8 cellular contexts compared by ENCODE assay signal in the genomic region with DNA sequence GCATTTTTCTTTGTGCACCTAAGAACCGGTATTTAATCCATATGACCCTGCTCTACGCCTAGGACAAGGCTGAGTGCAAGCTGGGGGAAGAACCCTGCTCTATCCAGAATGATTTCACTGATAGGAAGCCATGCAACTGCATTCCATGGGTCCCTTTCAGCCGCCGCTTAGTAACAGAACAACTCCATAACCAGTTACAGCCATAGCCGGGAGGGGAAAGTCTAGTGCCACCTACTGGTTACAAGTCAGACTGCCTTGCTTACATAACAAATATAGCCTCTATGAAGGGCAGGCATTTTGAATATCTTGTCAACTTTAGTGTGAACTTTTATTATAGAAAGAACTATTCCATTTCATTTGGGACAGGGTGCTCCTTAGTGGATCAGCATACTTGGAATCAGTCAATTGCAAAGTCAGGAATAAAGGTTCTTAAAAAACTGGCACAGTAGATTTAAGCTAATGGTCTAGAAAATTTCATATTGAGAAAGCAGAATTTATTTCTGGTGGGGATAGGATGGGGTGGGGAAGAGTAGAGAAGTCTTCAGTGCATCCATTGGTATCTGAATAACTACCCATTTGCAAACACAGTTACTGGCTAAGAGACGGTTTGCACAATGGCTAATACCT.
DNase-seq lines count a peak whose midpoint lies in the region; ATAC-seq and TF ChIP-seq lines count a peak whose summit lies in the region.

No MANE protein-coding gene starts in this region.

- TF ChIP-seq CTCF in KMS-11 (conservative IDR thresholded peaks at IDR 0.05; ENCODE audit: low read depth, low read length), result peak; percentile 86
- peak; percentile 88 for TF ChIP-seq CTCF in VCaP (conservative IDR thresholded peaks at IDR 0.05)
- peak; percentile 45 to 88 (median 76) for TF ChIP-seq CTCF in dorsolateral prefrontal cortex (IDR thresholded peaks at IDR 0.05 in 54 of 56, conservative IDR thresholded peaks at IDR 0.05 in 2 of 56; ENCODE audit: low read depth in 1 of 56, partially characterized antibody in 56 of 56)

- no peak overlapping the region for H3K4me2 ChIP-seq in KMS-11

- H2AFZ ChIP-seq in KMS-11 (ENCODE audit: low read depth), result no peak overlapping the region

- intact Hi-C loops in dorsolateral prefrontal cortex (cut with DNase I), result loop anchor here in 1 of 2 donors (5.0 kb wide), 1 partner anchor 521 kb away; the partner anchor contains the start of gene ADRA2A

- no peak overlapping the region for H3K4me3 Mint-ChIP-seq in memory B cell

- no peaks in the 10 kb centered on the region for H3K79me2 ChIP-seq in KMS-11 (ENCODE audit: insufficient read depth, low read depth)

- peak; percentile 62 for ATAC-seq in memory B cell (ENCODE audit: low read depth)

- H3K36me3 Mint-ChIP-seq in memory B cell, result no peaks in the 10 kb centered on the region

- no peaks in the 10 kb centered on the region for H3K36me3 ChIP-seq in KMS-11 (ENCODE audit: insufficient read depth)

- peaks cover 8% of the 10 kb centered on the region for H3K27me3 Mint-ChIP-seq in memory B cell

- H3K9ac ChIP-seq in KMS-11, result no peak overlapping the region

- H4K20me1 ChIP-seq in KMS-11 (ENCODE audit: insufficient read depth), result no peaks in the 10 kb centered on the region

- no peak overlapping the region for H3K4me3 ChIP-seq in KMS-11 (IDR thresholded peaks at IDR 0.05; ENCODE audit: insufficient read depth, low read depth, low read length)
- H3K4me3 ChIP-seq in dorsolateral prefrontal cortex, result no peak overlapping the region

- no peaks in the 10 kb centered on the region for H3K27me3 ChIP-seq in KMS-11 (ENCODE audit: insufficient read depth, low read depth)
- H3K27me3 ChIP-seq in dorsolateral prefrontal cortex, result no peaks in the 10 kb centered on the region

- DNase-seq in activated T-cell treated with anti-CD3 and anti-CD28 coated beads for 1 hour (ENCODE audit: low read depth), result peak; percentile 1
- DNase-seq in activated T-cell treated with anti-CD3 and anti-CD28 coated beads, Interleukin-2, amount 50 U/mL, for 1 hour, result no peak
- peak; percentile 7 for DNase-seq in H4 (ENCODE audit: low spot score)
- peak in 3 of 10 donors; percentile 18 to 58 (median 36) for DNase-seq in dorsolateral prefrontal cortex
- peak; percentile 22 to 30 for DNase-seq in memory B cell (ENCODE audit: low spot score in 2 of 2)
- DNase-seq in stimulated activated naive CD4-positive, alpha-beta T cell (lab: John Stamatoyannopoulos, UW), result peak in 5 of 6 experiments; percentile 2 to 28 (median 11)

- H3K27ac Mint-ChIP-seq in memory B cell, result no peak overlapping the region

- H3K9me3 Mint-ChIP-seq in memory B cell, result no peaks in the 10 kb centered on the region

- H3K4me1 Mint-ChIP-seq in memory B cell, result no peaks in the 10 kb centered on the region

- H3K4me1 ChIP-seq in KMS-11 (ENCODE audit: low read depth, poor library complexity, severe bottlenecking), result peaks cover 12% of the 10 kb centered on the region

- H3K27ac ChIP-seq in KMS-11, result no peak overlapping the region
- no peak overlapping the region for H3K27ac ChIP-seq in VCaP
- H3K27ac ChIP-seq in dorsolateral prefrontal cortex, result no peak overlapping the region
